ENCODE assay signal across 1 cellular context in genomic region chr2:226835796-226836547, GRCh38.
TF ChIP-seq lines count a peak whose summit lies in the region.

TSS of gene RHBDD1 (plus strand) at chr2:226836054. CDS start at chr2:226864694, 28,640 bp downstream.

TF ChIP-seq in K562, 482 proteins besides CTCF, POLR2A, EP300 and RAD21 (continued from another document and continues in another):
- TF ChIP-seq RREB1 (CRISPR knock-in tag; IDR thresholded peaks at IDR 0.05) (no peak), ZNF57 (CRISPR knock-in tag; IDR thresholded peaks at IDR 0.05) (no peak), TAL1 (IDR thresholded peaks at IDR 0.05) (no peak), USF1 (CRISPR knock-in tag; IDR thresholded peaks at IDR 0.05) (peak; percentile 63), SREBF1 (IDR thresholded peaks at IDR 0.05; ENCODE audit: borderline replicate concordance, low read depth, low read length) (no peak), CBX1 (IDR thresholded peaks at IDR 0.05; ENCODE audit: low read depth) (peak; percentile 15; the same call in 1 of the 2 replicates), KLF13 (tag; IDR thresholded peaks at IDR 0.05; ENCODE audit: borderline replicate concordance, low read depth) (no peak), ZNF232 (CRISPR knock-in tag; IDR thresholded peaks at IDR 0.05) (peak; percentile 94), E4F1 (CRISPR knock-in tag; IDR thresholded peaks at IDR 0.05; ENCODE audit: borderline replicate concordance) (no peak), SPI1 (IDR thresholded peaks at IDR 0.05; ENCODE audit: borderline replicate concordance, low read depth, low read length) (no peak), PCBP1 (IDR thresholded peaks at IDR 0.05; ENCODE audit: low read depth, low read length, poor library complexity, severe bottlenecking) (peak; percentile 34), ZFP1 (CRISPR knock-in tag; IDR thresholded peaks at IDR 0.05) (no peak), PHB (CRISPR knock-in tag; IDR thresholded peaks at IDR 0.05) (no peak), ZNF695 (CRISPR knock-in tag; IDR thresholded peaks at IDR 0.05) (no peak), LCOR (CRISPR knock-in tag; IDR thresholded peaks at IDR 0.05) (0 out of 2 replicates have a peak, but pooled peaks have one; percentile 42), VEZF1 (CRISPR knock-in tag; IDR thresholded peaks at IDR 0.05) (peak; percentile 75), HDAC1 (IDR thresholded peaks at IDR 0.05) (peak in 1 of 2 experiments; percentile 36; a peak in 2 of 4 replicates), FOXM1 (IDR thresholded peaks at IDR 0.05; ENCODE audit: low read depth) (no peak), FOXM1 (CRISPR knock-in tag; IDR thresholded peaks at IDR 0.05; ENCODE audit: low read depth) (no peak), MEIS2 (IDR thresholded peaks at IDR 0.05; ENCODE audit: partially characterized antibody) (no peak), ZBED1 (IDR thresholded peaks at IDR 0.05) (no peak), ZNF445 (CRISPR knock-in tag; IDR thresholded peaks at IDR 0.05; ENCODE audit: low read depth) (no peak), MEF2D (tag; conservative IDR thresholded peaks at IDR 0.05; ENCODE audit: low read depth) (no peak), GTF2B (IDR thresholded peaks at IDR 0.05; ENCODE audit: extremely low read depth, insufficient read length) (no peak), ZNF407 (IDR thresholded peaks at IDR 0.05; ENCODE audit: low read depth) (peak; percentile 82), SMAD2 (IDR thresholded peaks at IDR 0.05; ENCODE audit: low read depth, low read length) (no peak), U2AF2 (optimal IDR thresholded peaks at IDR 0.05; ENCODE audit: low read depth, low read length) (no peak), ZNF140 (CRISPR knock-in tag; IDR thresholded peaks at IDR 0.05) (no peak), NR2C2 (CRISPR knock-in tag; IDR thresholded peaks at IDR 0.05) (no peak), NR2C2 (tag; IDR thresholded peaks at IDR 0.05) (peak; percentile 89), ZNF395 (CRISPR knock-in tag; IDR thresholded peaks at IDR 0.05) (peak; percentile 95), CREM (IDR thresholded peaks at IDR 0.05; ENCODE audit: low read depth) (peak; percentile 90), STAT6 (CRISPR knock-in tag; IDR thresholded peaks at IDR 0.05) (no peak)
